ENCODE assay signal across 20 cellular contexts in genomic region chr4:7166981-7167700, GRCh38. TPM values are rescaled to one million over a fixed set of nuclear protein-coding genes. Genes with fewer than 3 reads are reported as not detected.
DNase-seq lines count a peak whose midpoint lies in the region; TF ChIP-seq lines count a peak whose summit lies in the region.
"Had no signal": no experiment of that assay in that cellular context is flagged by ENCODE, and none has a peak within 500 bp of the region (broad histone marks: within the 10 kb centered on the region; RNA-seq: fewer than 3 reads in every experiment).

No MANE protein-coding gene starts in this region.

- no peaks in the 10 kb centered on the region for H3K36me3 Mint-ChIP-seq in activated CD4-positive, alpha-beta memory T cell treated with anti-CD3 and anti-CD28 coated beads for 36 hours
- H3K36me3 Mint-ChIP-seq in activated CD4-positive, alpha-beta memory T cell treated with anti-CD3 and anti-CD28 coated beads, Interleukin-2, amount 10 ng/mL, durations not matched to agents 7 days and 5 days (ENCODE audit: low read depth): no peaks in the 10 kb centered on the region
- no peaks in the 10 kb centered on the region for H3K36me3 Mint-ChIP-seq in nephron (ENCODE audit: low read depth)

- DNase-seq in activated CD4-positive, alpha-beta memory T cell treated with anti-CD3 and anti-CD28 coated beads for 36 hours: peak; percentile 3
- DNase-seq in activated CD4-positive, alpha-beta memory T cell treated with anti-CD3 and anti-CD28 coated beads, Interleukin-2, amount 10 ng/mL, durations not matched to agents 7 days and 5 days: no peak
- peak; percentile 41 for DNase-seq in ecto neural progenitor cell (ENCODE audit: low spot score)
- peak; percentile 30 for DNase-seq in transverse colon
- DNase-seq in G401 (ENCODE audit: low spot score): no peak
- DNase-seq in midbrain (lab: John Stamatoyannopoulos, UW): no peak
- DNase-seq in SIG-M5 treated with dmso at 0.1 percent for 504 hours (lab: John Stamatoyannopoulos, UW; ENCODE audit: unreplicated experiment): no peak
- DNase-seq: activated B cell treated with CpG ODN at 0.5 μM for 24 hours; activated CD8-positive, alpha-beta T cell treated with anti-CD3 and anti-CD28 coated beads, Interleukin-2, amount 10 ng/mL, durations not matched to agents 7 days and 5 days; NCI-H1092 treated with DMSO at 0.1 percent for 48 hours; NCI-H2029 treated with DMSO at 0.1 percent for 48 hours; stimulated activated naive CD4-positive, alpha-beta T cell had no signal

- POLR2A ChIA-PET in activated CD4-positive, alpha-beta memory T cell treated with anti-CD3 and anti-CD28 coated beads for 36 hours (lab: Charles Lee): no interaction called here
- POLR2A ChIA-PET in activated CD4-positive, alpha-beta memory T cell treated with anti-CD3 and anti-CD28 coated beads, Interleukin-2, amount 10 ng/mL, durations not matched to agents 7 days and 5 days (lab: Charles Lee): no interaction called here

- H3K4me3 Mint-ChIP-seq in activated CD4-positive, alpha-beta memory T cell treated with anti-CD3 and anti-CD28 coated beads for 36 hours: no peak overlapping the region
- H3K4me3 Mint-ChIP-seq in activated CD4-positive, alpha-beta memory T cell treated with anti-CD3 and anti-CD28 coated beads, Interleukin-2, amount 10 ng/mL, durations not matched to agents 7 days and 5 days: no peak overlapping the region
- H3K4me3 Mint-ChIP-seq in nephron: no peak overlapping the region
- H3K4me3 Mint-ChIP-seq: activated B cell treated with CpG ODN at 0.5 μM for 24 hours; activated CD8-positive, alpha-beta T cell treated with anti-CD3 and anti-CD28 coated beads, Interleukin-2, amount 10 ng/mL, durations not matched to agents 7 days and 5 days; activated T-helper 1 cell treated with anti-CD3 and anti-CD28 coated beads, Interleukin-12 subunit alpha, Interleukin-12 subunit beta, Interleukin-2, Interleukin-4 antibody, amounts not matched to agents 30 ng/mL and 10 ng/mL and 1 ng/mL, durations not matched to agents 14 hours and 24 hours and 36 hours; B cell had no signal

- CTCF ChIA-PET in activated CD4-positive, alpha-beta memory T cell treated with anti-CD3 and anti-CD28 coated beads for 36 hours (lab: Charles Lee): no interaction called here
- CTCF ChIA-PET in activated CD4-positive, alpha-beta memory T cell treated with anti-CD3 and anti-CD28 coated beads, Interleukin-2, amount 10 ng/mL, durations not matched to agents 7 days and 5 days (lab: Charles Lee): no interaction called here

- no peak overlapping the region for H3K27ac Mint-ChIP-seq in activated CD4-positive, alpha-beta memory T cell treated with anti-CD3 and anti-CD28 coated beads for 36 hours
- no peak overlapping the region for H3K27ac Mint-ChIP-seq in activated CD4-positive, alpha-beta memory T cell treated with anti-CD3 and anti-CD28 coated beads, Interleukin-2, amount 10 ng/mL, durations not matched to agents 7 days and 5 days
- peak overlapping the region; percentile 52 to 80 (median 67) for H3K27ac Mint-ChIP-seq in nephron
- H3K27ac Mint-ChIP-seq: activated B cell treated with CpG ODN at 0.5 μM for 24 hours; activated CD8-positive, alpha-beta T cell treated with anti-CD3 and anti-CD28 coated beads, Interleukin-2, amount 10 ng/mL, durations not matched to agents 7 days and 5 days; activated T-helper 1 cell treated with anti-CD3 and anti-CD28 coated beads, Interleukin-12 subunit alpha, Interleukin-12 subunit beta, Interleukin-2, Interleukin-4 antibody, amounts not matched to agents 30 ng/mL and 10 ng/mL and 1 ng/mL, durations not matched to agents 14 hours and 24 hours and 36 hours; B cell had no signal

- H3K27ac ChIP-seq in transverse colon: peak overlapping the region in 1 of 4 donors; percentile 38
- H3K27ac ChIP-seq: 22Rv1, pancreas, SK-N-MC, tibial artery had no signal

- in situ Hi-C loops in transverse colon (cut with MboI; ENCODE audit: low pct_ligation_motif_present in 1 of 4, low pct_unique_long_range_greater_than_20kb in 1 of 4, low sequenced_read_pairs in 3 of 4): no loop called here
- in situ Hi-C loops in G401 (cut with HindIII; ENCODE audit: low sequenced_read_pairs): no loop called here

- no peak for TF ChIP-seq CTCF in nephron (IDR thresholded peaks at IDR 0.05; ENCODE audit: unreplicated experiment in 3 of 3)
- TF ChIP-seq CTCF in transverse colon (IDR thresholded peaks at IDR 0.05): no peak

- H3K9me3 Mint-ChIP-seq in activated CD4-positive, alpha-beta memory T cell treated with anti-CD3 and anti-CD28 coated beads for 36 hours: no peaks in the 10 kb centered on the region
- no peaks in the 10 kb centered on the region for H3K9me3 Mint-ChIP-seq in activated CD4-positive, alpha-beta memory T cell treated with anti-CD3 and anti-CD28 coated beads, Interleukin-2, amount 10 ng/mL, durations not matched to agents 7 days and 5 days
- H3K9me3 Mint-ChIP-seq in nephron: no peaks in the 10 kb centered on the region
- H3K9me3 Mint-ChIP-seq: activated B cell treated with CpG ODN at 0.5 μM for 24 hours; activated T-helper 1 cell treated with anti-CD3 and anti-CD28 coated beads, Interleukin-12 subunit alpha, Interleukin-12 subunit beta, Interleukin-2, Interleukin-4 antibody, amounts not matched to agents 30 ng/mL and 10 ng/mL and 1 ng/mL, durations not matched to agents 14 hours and 24 hours and 36 hours had no signal

- H3K36me3 ChIP-seq in transverse colon: no peaks in the 10 kb centered on the region
- H3K36me3 ChIP-seq: pancreas, tibial artery had no signal

- H3K4me3 ChIP-seq in transverse colon: no peak overlapping the region
- H3K4me3 ChIP-seq: lung, pancreas, SK-N-MC, tibial artery had no signal

- H3K27me3 Mint-ChIP-seq in activated CD4-positive, alpha-beta memory T cell treated with anti-CD3 and anti-CD28 coated beads for 36 hours: no peaks in the 10 kb centered on the region
- peaks cover 10% of the 10 kb centered on the region for H3K27me3 Mint-ChIP-seq in activated CD4-positive, alpha-beta memory T cell treated with anti-CD3 and anti-CD28 coated beads, Interleukin-2, amount 10 ng/mL, durations not matched to agents 7 days and 5 days
- peaks cover 14% of the 10 kb centered on the region for H3K27me3 Mint-ChIP-seq in nephron (ENCODE audit: low read depth)
- H3K27me3 Mint-ChIP-seq: activated B cell treated with CpG ODN at 0.5 μM for 24 hours had no signal

- H3K4me1 Mint-ChIP-seq in activated CD4-positive, alpha-beta memory T cell treated with anti-CD3 and anti-CD28 coated beads for 36 hours (ENCODE audit: low read depth): peaks cover 5% of the 10 kb centered on the region
- H3K4me1 Mint-ChIP-seq in activated CD4-positive, alpha-beta memory T cell treated with anti-CD3 and anti-CD28 coated beads, Interleukin-2, amount 10 ng/mL, durations not matched to agents 7 days and 5 days: peaks cover 10% of the 10 kb centered on the region
- H3K4me1 Mint-ChIP-seq in nephron: peaks cover 45% of the 10 kb centered on the region

- no peaks in the 10 kb centered on the region for H3K27me3 ChIP-seq in transverse colon
- H3K27me3 ChIP-seq: pancreas, tibial artery had no signal

- 60% methylated on average over 17 of the region's 17 CpGs; no CpG with 5 or more reads in 1 of the 2 donors for WGBS in transverse colon (ENCODE audit: low coverage in 1 of 2), 2 donors

- intact Hi-C loops in activated CD4-positive, alpha-beta memory T cell treated with anti-CD3 and anti-CD28 coated beads for 36 hours (cut with micrococcal nuclease): no loop called here
- intact Hi-C loops in transverse colon (cut with DNase I; ENCODE audit: low total_unique reads): no loop called here

- H3K4me1 ChIP-seq in transverse colon: peaks cover 0 to 13% (median 5%) of the 10 kb centered on the region in 4 donors

- no peak for TF ChIP-seq EP300 in transverse colon (IDR thresholded peaks at IDR 0.05; ENCODE audit: low read depth)

- no peaks in the 10 kb centered on the region for H3K9me3 ChIP-seq in transverse colon
- H3K9me3 ChIP-seq: pancreas, tibial artery had no signal

- no peak for TF ChIP-seq POLR2A in transverse colon (IDR thresholded peaks at IDR 0.05)

RNA-seq across cellular contexts. Expression of gene SORCS2, which starts 25.2 kb away (rescaled TPM):
- total RNA-seq in activated CD4-positive, alpha-beta memory T cell treated with anti-CD3 and anti-CD28 coated beads for 36 hours: under 1 TPM; 0.07 TPM
- under 1 TPM; 0.10 to 0.18 TPM for total RNA-seq in activated CD4-positive, alpha-beta memory T cell treated with anti-CD3 and anti-CD28 coated beads, Interleukin-2, amount 10 ng/mL, durations not matched to agents 7 days and 5 days
- total RNA-seq in transverse colon: 1 to 10 TPM in 1 of 4 donors, under 1 TPM in 2, not detected in 1; 0.48 to 1.8 (median 0.68) TPM
- under 0.01 TPM in 1 of 2 replicates, not detected in the other for total RNA-seq in G401 (2014; rRNA removed; shearing (Covaris generic))
- total RNA-seq: activated B cell treated with CpG ODN at 0.5 μM for 24 hours; activated CD8-positive, alpha-beta T cell treated with anti-CD3 and anti-CD28 coated beads, Interleukin-2, amount 10 ng/mL, durations not matched to agents 7 days and 5 days; activated T-helper 1 cell treated with anti-CD3 and anti-CD28 coated beads, Interleukin-12 subunit alpha, Interleukin-12 subunit beta, Interleukin-2, Interleukin-4 antibody, amounts not matched to agents 30 ng/mL and 10 ng/mL and 1 ng/mL, durations not matched to agents 14 hours and 24 hours and 36 hours; B cell had no signal

Comparison
In these comparisons a context has a peak if more than half of its experiments do, and no peak if none do; other contexts are left out.
1. DNase-seq: peak in activated CD4-positive, alpha-beta memory T cell treated with anti-CD3 and anti-CD28 coated beads for 36 hours (single experiment), ecto neural progenitor cell (single experiment) and transverse colon (single experiment); none in activated CD4-positive, alpha-beta memory T cell treated with anti-CD3 and anti-CD28 coated beads, Interleukin-2, amount 10 ng/mL, durations not matched to agents 7 days and 5 days (single experiment), G401 (single experiment), midbrain (single experiment) and SIG-M5 treated with dmso at 0.1 percent for 504 hours (single experiment).
2. H3K27ac Mint-ChIP-seq: peak in nephron (3 of 3); none in activated CD4-positive, alpha-beta memory T cell treated with anti-CD3 and anti-CD28 coated beads for 36 hours (single experiment) and activated CD4-positive, alpha-beta memory T cell treated with anti-CD3 and anti-CD28 coated beads, Interleukin-2, amount 10 ng/mL, durations not matched to agents 7 days and 5 days (single experiment).